In genomic region chr4:20700007-20700761, GRCh38 we compare ENCODE assay signal across 8 cellular contexts. TPM values are rescaled to one million over a fixed set of nuclear protein-coding genes. Genes with fewer than 3 reads are reported as not detected.
DNase-seq lines count a peak whose midpoint lies in the region; ATAC-seq, FAIRE-seq and TF ChIP-seq lines count a peak whose summit lies in the region.

PACRGL (plus strand) TSS chr4:20700458; CDS start chr4:20704482, 4,024 bp downstream.

- intact Hi-C loops in cardiac septum (cut with DNase I) (no loop called here), transverse colon (cut with DNase I; ENCODE audit: low total_unique reads) (no loop called here)

- peak within 1 kb of the TSS; percentile 99 for H2AFZ ChIP-seq in trophoblast cell (ENCODE audit: insufficient read depth, low read length, poor library complexity)

- H3K18ac ChIP-seq in trophoblast cell (ENCODE audit: low read length), result peak within 1 kb of the TSS; percentile 77

- peak; percentile 93 for FAIRE-seq in GM12891 (lab: Jason Lieb, UNC)

- H3K27ac ChIP-seq in adipose tissue (ENCODE audit: low read depth, low read length) (no peak within 1 kb of the TSS), trophoblast cell (ENCODE audit: low read depth, low read length) (no peak within 1 kb of the TSS), transverse colon (peak within 1 kb of the TSS; percentile 82 to 94 (median 87))

- H3K79me2 ChIP-seq in trophoblast cell (ENCODE audit: control insufficient read depth, insufficient read depth, low read length, poor library complexity), result peaks cover 3% of the 10 kb centered on the region

- no peak within 1 kb of the TSS for H4K91ac ChIP-seq in trophoblast cell (ENCODE audit: low read depth, low read length)

- ATAC-seq in HG02840 (IDR thresholded peaks at IDR 0.05; ENCODE audit: low FRiP score, unreplicated experiment), result peak; percentile 100
- ATAC-seq in T-cell (replicated peaks in 1 of 4), result peak; percentile 97 to 99 (median 98)

- CTCF ChIA-PET in T-cell (lab: Charles Lee), result interaction anchor here in 1 of 2 donors (0.6 to 1.6 kb wide), 4 partner anchors 9 to 1689 kb away, joined by 3 to 6 read pairs (median 4); no protein-coding TSS in a partner anchor

- no peak for TF ChIP-seq EP300 in transverse colon (IDR thresholded peaks at IDR 0.05; ENCODE audit: low read depth)

- peak within 1 kb of the TSS; percentile 96 for H4K8ac ChIP-seq in trophoblast cell (ENCODE audit: low read depth, low read length)

- peaks cover 0 to 4% of the 10 kb centered on the region in 2 experiments for H3K4me1 ChIP-seq in trophoblast cell (ENCODE audit: control insufficient read depth in 1 of 2, insufficient read depth in 2 of 2, low read length in 2 of 2)
- H3K4me1 ChIP-seq in transverse colon, result peaks cover 6 to 19% (median 14%) of the 10 kb centered on the region in 4 donors

- peaks cover 5% of the 10 kb centered on the region in 2 donors for H3K27me3 Mint-ChIP-seq in T-cell

- peak within 1 kb of the TSS; percentile 88 for H3K4me2 ChIP-seq in trophoblast cell (ENCODE audit: low read length)

- peaks cover 3% of the 10 kb centered on the region for H3K79me1 ChIP-seq in trophoblast cell (ENCODE audit: low read length)

- no peak for TF ChIP-seq CTCF in transverse colon (IDR thresholded peaks at IDR 0.05)

- peak within 1 kb of the TSS; percentile 99 for H4K12ac ChIP-seq in trophoblast cell (ENCODE audit: low read depth, low read length)

- H2BK120ac ChIP-seq in trophoblast cell (ENCODE audit: insufficient read depth, low read length, poor library complexity), result peak within 1 kb of the TSS; percentile 33

- in situ Hi-C loops in transverse colon (cut with MboI; ENCODE audit: low pct_ligation_motif_present in 1 of 4, low pct_unique_long_range_greater_than_20kb in 1 of 4, low sequenced_read_pairs in 3 of 4), result no loop called here

- H3K9ac ChIP-seq in trophoblast cell (ENCODE audit: low read length), result peak within 1 kb of the TSS; percentile 83

- peak within 1 kb of the TSS; percentile 89 for H3K4ac ChIP-seq in trophoblast cell (ENCODE audit: low read depth, low read length)

- POLR2A ChIA-PET in T-cell (lab: Charles Lee), result no interaction called here

- H3K36me3 ChIP-seq in trophoblast cell (ENCODE audit: control insufficient read depth in 1 of 2, insufficient read depth in 2 of 2, low read length in 2 of 2) (peaks cover 0 to under 1% of the 10 kb centered on the region in 2 experiments), transverse colon (peaks cover 0 to 4% (median 0%) of the 10 kb centered on the region in 4 donors)

- WGBS in adipose tissue, 3 donors, result 0% methylated on average over 58 to 60 of the region's 60 CpGs
- no CpG with 5 or more reads among the region's 60 CpGs for WGBS in trophoblast cell (ENCODE audit: extremely low coverage, insufficient coverage, insufficient read length)
- WGBS in transverse colon (ENCODE audit: low coverage in 1 of 2), 2 donors, result 0% methylated on average over 3 to 60 of the region's 60 CpGs

- DNase-seq in GM12891 (ENCODE audit: insufficient read length, low spot score) (peak; percentile 64), NCI-H1436 treated with DMSO at 0.1 percent for 48 hours (lab: John Stamatoyannopoulos, UW) (peak; percentile 42), T-cell (peak; percentile 84 to 95 (median 92)), cardiac septum (ENCODE audit: low spot score) (peak; percentile 93), trophoblast cell (peak; percentile 83 to 89), transverse colon (peak; percentile 95)

- peaks cover 43 to 46% (median 44%) of the 10 kb centered on the region in 3 donors for H3K4me1 Mint-ChIP-seq in T-cell

- H3K23ac ChIP-seq in trophoblast cell (ENCODE audit: low read length), result no peak within 1 kb of the TSS

- H2AK5ac ChIP-seq in trophoblast cell (ENCODE audit: low read length), result no peak within 1 kb of the TSS

- TF ChIP-seq POLR2A in GM12891 (IDR thresholded peaks at IDR 0.05; ENCODE audit: low read depth, low read length), result peak; percentile 54; the same call in 1 of the 2 replicates
- TF ChIP-seq POLR2A in transverse colon (IDR thresholded peaks at IDR 0.05), result peak; percentile 71

- peak within 1 kb of the TSS; percentile 90 to 97 (median 93) for H3K4me3 Mint-ChIP-seq in T-cell

- no peak within 1 kb of the TSS for H2BK5ac ChIP-seq in trophoblast cell (ENCODE audit: low read depth, low read length, poor library complexity)

- H3K4me3 ChIP-seq in trophoblast cell (ENCODE audit: low read depth, low read length) (peak within 1 kb of the TSS; percentile 95), transverse colon (peak within 1 kb of the TSS; percentile 93 to 99 (median 96))

- peak within 1 kb of the TSS; percentile 81 to 94 for H3K27ac Mint-ChIP-seq in T-cell

- no peaks in the 10 kb centered on the region for H3K9me3 Mint-ChIP-seq in T-cell

- H3K27me3 ChIP-seq in trophoblast cell (ENCODE audit: insufficient read depth, low read length) (no peaks in the 10 kb centered on the region), transverse colon (no peaks in the 10 kb centered on the region)

- H2BK12ac ChIP-seq in trophoblast cell (ENCODE audit: low read length), result peak within 1 kb of the TSS; percentile 32

- H3K36me3 Mint-ChIP-seq in T-cell, result peaks cover 14% of the 10 kb centered on the region

- H3K14ac ChIP-seq in trophoblast cell (ENCODE audit: low read length), result peak within 1 kb of the TSS; percentile 83

- no peaks in the 10 kb centered on the region for H3K9me3 ChIP-seq in trophoblast cell (ENCODE audit: insufficient read depth, low read depth, low read length)
- no peaks in the 10 kb centered on the region for H3K9me3 ChIP-seq in transverse colon

TF ChIP-seq in GM12891, 5 proteins besides CTCF, POLR2A, EP300 and RAD21:
- TF ChIP-seq TAF1 (IDR thresholded peaks at IDR 0.05; ENCODE audit: low read depth, low read length), result peak; percentile 60; the same call in 1 of the 2 replicates
- TF ChIP-seq POU2F2 (IDR thresholded peaks at IDR 0.05; ENCODE audit: low read depth, low read length), result 0 out of 2 replicates have a peak, but pooled peaks have one; percentile 13
- TF ChIP-seq SPI1 (IDR thresholded peaks at IDR 0.05; ENCODE audit: low read depth, low read length), result peak; percentile 28; the same call in 1 of the 2 replicates
- no peak for TF ChIP-seq PAX5 (IDR thresholded peaks at IDR 0.05; ENCODE audit: insufficient read depth, low read length, severe bottlenecking)
- TF ChIP-seq POLR2AphosphoS5 (IDR thresholded peaks at IDR 0.05; ENCODE audit: low read depth, low read length), result 0 out of 2 replicates have a peak, but pooled peaks have one; percentile 31

RNA-seq across cellular contexts. Expression of gene PACRGL, which starts in this region (rescaled TPM):
- 4.6 TPM for polyA plus RNA-seq in GM12891 (2012; ENCODE audit: low read depth, missing spikeins)
- total RNA-seq in T-cell (10 to 100 TPM; 11.6 to 15.1 (median 13.4) TPM), cardiac septum (9.2 TPM), transverse colon (10 to 100 TPM; 22.5 to 77.5 (median 40.1) TPM)
- 10 to 100 TPM in 2 of 3 donors, 1 to 10 TPM in 1; 5.2 to 12.1 (median 10.1) TPM for polyA plus RNA-seq in adipose tissue
- 5.8 and 6.4 TPM in 2 replicates for polyA plus RNA-seq in trophoblast cell (2013)

Comparison
In these comparisons a context has a peak if more than half of its experiments do, and no peak if none do; other contexts are left out.
1. DNase-seq: peak in every context shown above with its lines; median percentile 95 in transverse colon; 93 in cardiac septum; 92 in T-cell; 86 in trophoblast cell; 64 in GM12891; 42 in NCI-H1436 treated with DMSO at 0.1 percent for 48 hours.
2. H3K27ac ChIP-seq: peak in transverse colon (4 of 4); none in adipose tissue (single experiment) and trophoblast cell (single experiment).